ENCODE assay signal across 8 cellular contexts in the genomic region with DNA sequence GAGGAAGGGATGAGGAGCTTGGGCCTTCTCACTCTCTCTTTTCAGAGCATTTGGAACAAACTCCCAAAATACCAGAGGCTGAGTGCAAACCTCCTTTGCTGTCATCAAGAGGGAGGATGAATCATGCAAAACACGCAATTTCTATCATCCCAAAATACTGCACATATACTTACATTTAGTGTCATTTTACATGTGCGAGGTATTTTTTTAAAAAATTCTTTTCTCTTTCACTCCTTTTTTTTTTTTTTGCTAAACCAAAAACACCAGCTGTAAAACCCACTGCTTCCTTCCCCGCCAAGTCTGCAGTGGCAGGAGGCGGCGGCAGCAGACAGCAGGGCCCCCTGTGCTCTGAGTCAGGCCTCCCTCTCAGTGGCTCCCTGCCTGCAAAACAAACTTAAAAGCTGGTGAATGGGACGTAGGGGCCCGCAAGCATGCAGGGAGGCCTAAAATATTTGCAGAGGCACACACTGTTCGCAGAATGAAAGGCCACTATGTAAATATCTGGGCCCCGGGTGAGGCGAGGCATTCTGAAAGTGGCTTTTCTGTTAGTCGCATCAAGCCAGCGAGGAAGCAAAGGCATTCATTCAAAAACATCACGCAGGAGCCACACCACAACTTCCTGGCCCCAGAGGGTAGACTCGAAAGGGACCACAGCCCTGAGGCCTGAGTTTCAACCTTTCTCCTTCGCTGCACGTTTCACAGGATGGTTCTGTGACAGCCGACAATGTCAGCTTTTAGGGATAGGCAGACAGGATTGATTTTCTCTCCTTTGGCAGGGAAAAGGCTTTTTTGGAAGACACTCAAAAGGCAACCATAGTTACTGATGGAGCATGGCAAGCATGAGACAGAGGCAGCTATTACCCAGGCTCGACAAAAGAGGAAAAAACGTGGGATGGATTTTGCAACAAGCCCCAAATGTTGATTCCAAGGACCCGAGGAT.
A peak's percentile ranks its signal among the peaks of the same experiment; 100 is the strongest.
DNase-seq lines count a peak whose midpoint lies in the region; ATAC-seq and TF ChIP-seq lines count a peak whose summit lies in the region.

No MANE protein-coding gene starts in this region.

- ATAC-seq in GM21528 (IDR thresholded peaks at IDR 0.05; ENCODE audit: low FRiP score, unreplicated experiment) = peak; percentile 92
- peak; percentile 72 for ATAC-seq in activated B cell treated with CpG ODN at 0.5 μM for 24 hours (ENCODE audit: low read depth)
- ATAC-seq in left lung = peak; percentile 93

- TF ChIP-seq CTCF in activated B cell treated with CpG ODN at 0.5 μM for 24 hours (IDR thresholded peaks at IDR 0.05) = no peak
- no peak for TF ChIP-seq CTCF in MCF 10A (IDR thresholded peaks at IDR 0.05; ENCODE audit: unreplicated experiment)
- no peak for TF ChIP-seq CTCF in left lung (IDR thresholded peaks at IDR 0.05)

- H3K36me3 Mint-ChIP-seq in activated B cell treated with CpG ODN at 0.5 μM for 24 hours (ENCODE audit: low read depth) = no peaks in the 10 kb centered on the region
- H3K36me3 Mint-ChIP-seq in MCF 10A (ENCODE audit: insufficient read depth, unreplicated experiment) = no peaks in the 10 kb centered on the region

- CTCF ChIA-PET in activated B cell treated with CpG ODN at 0.5 μM for 24 hours (lab: Charles Lee) = no interaction called here
- CTCF ChIA-PET in MCF 10A (lab: Yijun Ruan, JAX) = interaction anchor here (0.7 kb wide), 1 partner anchor 275 kb away, joined by 6 read pairs; no protein-coding TSS in a partner anchor

- in situ Hi-C loops in KBM-7 (cut with MboI; ENCODE audit: low pct_unique_long_range_greater_than_20kb, low sequenced_read_pairs) = no loop called here

- peak overlapping the region; percentile 66 for H3K4me3 Mint-ChIP-seq in activated B cell treated with CpG ODN at 0.5 μM for 24 hours
- no peak overlapping the region for H3K4me3 Mint-ChIP-seq in MCF 10A (ENCODE audit: unreplicated experiment)

- peaks cover 17 to 29% of the 10 kb centered on the region in 2 donors for H3K4me1 ChIP-seq in left lung

- H3K4me1 Mint-ChIP-seq in activated B cell treated with CpG ODN at 0.5 μM for 24 hours = peaks cover 28% of the 10 kb centered on the region
- peaks cover 12% of the 10 kb centered on the region for H3K4me1 Mint-ChIP-seq in MCF 10A (ENCODE audit: insufficient read depth, unreplicated experiment)

- POLR2A ChIA-PET in activated B cell treated with CpG ODN at 0.5 μM for 24 hours (lab: Charles Lee) = interaction anchor here (0.6 kb wide), 2 partner anchors 26 to 291 kb away, joined by 3 to 4 read pairs; no protein-coding TSS in a partner anchor
- POLR2A ChIA-PET in MCF 10A (lab: Yijun Ruan, JAX) = interaction anchor here (0.7 to 0.9 kb wide), 2 partner anchors 82 to 133 kb away, joined by 3 read pairs; no protein-coding TSS in a partner anchor

- no peaks in the 10 kb centered on the region for H3K9me3 Mint-ChIP-seq in activated B cell treated with CpG ODN at 0.5 μM for 24 hours
- no peaks in the 10 kb centered on the region for H3K9me3 Mint-ChIP-seq in MCF 10A (ENCODE audit: unreplicated experiment)

- H3K27ac Mint-ChIP-seq in activated B cell treated with CpG ODN at 0.5 μM for 24 hours (peak overlapping the region; percentile 24), MCF 10A (ENCODE audit: low read depth, unreplicated experiment) (peak overlapping the region; percentile 71)

- intact Hi-C loops in activated B cell treated with CpG ODN at 0.5 μM for 24 hours (cut with micrococcal nuclease) = no loop called here
- intact Hi-C loops in MCF 10A (cut with micrococcal nuclease) = no loop called here
- intact Hi-C loops in left lung (cut with DNase I) = no loop called here

- H3K27me3 Mint-ChIP-seq in activated B cell treated with CpG ODN at 0.5 μM for 24 hours (peaks cover 5% of the 10 kb centered on the region), MCF 10A (ENCODE audit: insufficient read depth, unreplicated experiment) (no peaks in the 10 kb centered on the region)

- no peak overlapping the region for H3K4me3 ChIP-seq in left lung

- H3K36me3 ChIP-seq in left lung = no peaks in the 10 kb centered on the region

- peak overlapping the region; percentile 60 to 70 for H3K27ac ChIP-seq in left lung

- no TSS peak for BruUV-seq in MCF 10A (replicated peaks; lab: Mats Ljungman, UMichigan)

- H3K27me3 ChIP-seq in left lung = no peaks in the 10 kb centered on the region

- DNase-seq in DMS153 treated with DMSO at 0.1 percent for 48 hours (lab: John Stamatoyannopoulos, UW; ENCODE audit: unreplicated experiment) = peak; percentile 48
- DNase-seq in KBM-7 = peak; percentile 77
- DNase-seq in activated B cell treated with CpG ODN at 0.5 μM for 24 hours = peak; percentile 26
- DNase-seq in MCF 10A (ENCODE audit: unreplicated experiment) = peak; percentile 46
- DNase-seq in left lung = peak; percentile 63 to 82
- DNase-seq in stimulated activated CD4-positive, alpha-beta T cell treated with anti-CD3 and anti-CD28 coated beads, TNF-alpha, amount 100 ng/mL, for 24 hours (ENCODE audit: low read depth in 3 of 3) = peak; percentile 58 to 78 (median 61)
- no peak for DNase-seq in NCI-H1436 treated with DMSO at 0.1 percent for 48 hours (lab: John Stamatoyannopoulos, UW)

- no peaks in the 10 kb centered on the region for H3K9me3 ChIP-seq in left lung
